ENCODE assay signal across 1 cellular context in genomic region chr22:31588970-31589675, GRCh38.
TF ChIP-seq lines count a peak whose summit lies in the region.

No MANE protein-coding gene starts in this region.

TF ChIP-seq in HepG2, 621 proteins besides CTCF, POLR2A, EP300 and RAD21 (continued from another document and continues in another):
- TF ChIP-seq TBX3 (IDR thresholded peaks at IDR 0.05; ENCODE audit: borderline replicate concordance) (no peak), ZXDC (CRISPR knock-in tag; IDR thresholded peaks at IDR 0.05) (no peak), SETDB1 (CRISPR knock-in tag; IDR thresholded peaks at IDR 0.05; ENCODE audit: borderline replicate concordance) (no peak), HNF4A (CRISPR knock-in tag; IDR thresholded peaks at IDR 0.05) (peak; percentile 84), ZNF496 (CRISPR knock-in tag; IDR thresholded peaks at IDR 0.05; ENCODE audit: insufficient replicate concordance) (no peak), MBD4 (IDR thresholded peaks at IDR 0.05; ENCODE audit: borderline replicate concordance, low read length) (no peak), CAMTA2 (CRISPR knock-in tag; IDR thresholded peaks at IDR 0.05; ENCODE audit: borderline replicate concordance) (no peak), MEIS2 (CRISPR knock-in tag; IDR thresholded peaks at IDR 0.05) (0 out of 2 replicates have a peak, but pooled peaks have one; percentile 27), NCOR1 (IDR thresholded peaks at IDR 0.05; ENCODE audit: borderline replicate concordance, low read length) (peak; percentile 77; the same call in 1 of the 2 replicates), SNAPC4 (CRISPR knock-in tag; IDR thresholded peaks at IDR 0.05) (no peak), ELK4 (CRISPR knock-in tag; IDR thresholded peaks at IDR 0.05; ENCODE audit: borderline replicate concordance) (no peak), ZBED4 (CRISPR knock-in tag; IDR thresholded peaks at IDR 0.05; ENCODE audit: borderline replicate concordance) (no peak), ZNF235 (CRISPR knock-in tag; IDR thresholded peaks at IDR 0.05; ENCODE audit: borderline replicate concordance) (no peak), CREBL2 (CRISPR knock-in tag; IDR thresholded peaks at IDR 0.05; ENCODE audit: borderline replicate concordance) (no peak), GABPB1 (CRISPR knock-in tag; IDR thresholded peaks at IDR 0.05) (peak; percentile 21; the same call in 1 of the 2 replicates), ZNF775 (CRISPR knock-in tag; IDR thresholded peaks at IDR 0.05; ENCODE audit: borderline replicate concordance) (no peak), HMG20A (CRISPR knock-in tag; IDR thresholded peaks at IDR 0.05; ENCODE audit: borderline replicate concordance) (no peak), PRDM15 (CRISPR knock-in tag; IDR thresholded peaks at IDR 0.05) (no peak), ZNF205 (CRISPR knock-in tag; IDR thresholded peaks at IDR 0.05) (no peak), ZNF614 (CRISPR knock-in tag; IDR thresholded peaks at IDR 0.05; ENCODE audit: borderline replicate concordance) (peak; percentile 46; the same call in 1 of the 2 replicates), CENPBD1 (CRISPR knock-in tag; IDR thresholded peaks at IDR 0.05; ENCODE audit: borderline replicate concordance, low read depth) (no peak), HOXA7 (CRISPR knock-in tag; IDR thresholded peaks at IDR 0.05) (no peak), THAP9 (CRISPR knock-in tag; IDR thresholded peaks at IDR 0.05; ENCODE audit: borderline replicate concordance) (no peak), ZBTB10 (CRISPR knock-in tag; IDR thresholded peaks at IDR 0.05; ENCODE audit: borderline replicate concordance) (no peak), ZBTB44 (CRISPR knock-in tag; IDR thresholded peaks at IDR 0.05) (no peak), ZNF790 (CRISPR knock-in tag; IDR thresholded peaks at IDR 0.05; ENCODE audit: borderline replicate concordance) (no peak), SYNCRIP (IDR thresholded peaks at IDR 0.05; ENCODE audit: insufficient read depth, low read depth, low read length) (no peak)
